In genomic region chr16:4743217-4743897, GRCh38 we compare ENCODE assay signal across 13 cellular contexts. TPM values are rescaled to one million over a fixed set of nuclear protein-coding genes. Genes with fewer than 3 reads are reported as not detected.
DNase-seq lines count a peak whose midpoint lies in the region; ATAC-seq and TF ChIP-seq lines count a peak whose summit lies in the region.
"Had no signal": no experiment of that assay in that cellular context is flagged by ENCODE, and none has a peak within 500 bp of the region (broad histone marks: within the 10 kb centered on the region; RNA-seq: fewer than 3 reads in every experiment).

No MANE protein-coding gene starts in this region.

- peaks cover 23% of the 10 kb centered on the region for H3K4me1 Mint-ChIP-seq in activated naive CD4-positive, alpha-beta T cell treated with anti-CD3 and anti-CD28 coated beads, Interleukin-2, amount 10 ng/mL, durations not matched to agents 7 days and 5 days
- H3K4me1 Mint-ChIP-seq in stimulated activated memory B cell treated with anti-CD40 and anti-IgM and Interleukin-4, amounts not matched to agents 10 μg/mL and 1 μg/mL and 100 μg/mL, for 72 hours, result peaks cover 25% of the 10 kb centered on the region

- DNase-seq in activated naive CD4-positive, alpha-beta T cell treated with anti-CD3 and anti-CD28 coated beads, Interleukin-2, amount 10 ng/mL, durations not matched to agents 7 days and 5 days, result no peak
- DNase-seq in activated naive CD4-positive, alpha-beta T cell treated with Interleukin-2 at 50 U/mL for 16 hours, result no peak
- DNase-seq in RWPE1 (ENCODE audit: low spot score) (no peak), foreskin keratinocyte (peak; percentile 18 to 43), MM.1S (no peak)
- DNase-seq: activated CD4-positive, alpha-beta T cell treated with anti-CD3 and anti-CD28 coated beads, Interleukin-2, amount 50 U/mL, for 1 hour; gastrocnemius medialis; mesendoderm; NCI-H2081 treated with DMSO at 0.1 percent for 48 hours; SIG-M5 had no signal

- no peaks in the 10 kb centered on the region for H3K9me2 ChIP-seq in MM.1S (replicated peaks; ENCODE audit: insufficient read depth, low read length)

- CTCF ChIA-PET in activated naive CD4-positive, alpha-beta T cell treated with anti-CD3 and anti-CD28 coated beads, Interleukin-2, amount 10 ng/mL, durations not matched to agents 7 days and 5 days (lab: Charles Lee), result no interaction called here
- CTCF ChIA-PET in RWPE1 (lab: Yijun Ruan, JAX), result no interaction called here

- no peaks in the 10 kb centered on the region for H3K79me2 ChIP-seq in MM.1S (ENCODE audit: low read length)

- no peak overlapping the region for H3K4me3 ChIP-seq in MM.1S (ENCODE audit: low read length)
- H3K4me3 ChIP-seq: gastrocnemius medialis had no signal

- no peak overlapping the region for H2AFZ ChIP-seq in MM.1S (ENCODE audit: low read length)

- ATAC-seq in foreskin keratinocyte (peak; percentile 64), HG03442 (IDR thresholded peaks at IDR 0.05; ENCODE audit: unreplicated experiment) (no peak), GM19397 (IDR thresholded peaks at IDR 0.05; ENCODE audit: unreplicated experiment) (no peak)
- ATAC-seq in stimulated activated memory B cell treated with anti-CD40 and anti-IgM and Interleukin-4, amounts not matched to agents 10 μg/mL and 1 μg/mL and 100 μg/mL, for 72 hours, result no peak
- ATAC-seq: gastrocnemius medialis had no signal

- no peak overlapping the region for H3K9ac ChIP-seq in MM.1S (ENCODE audit: low read length)

- peaks cover 9% of the 10 kb centered on the region; the same call in 1 of the 2 replicates for H3F3A ChIP-seq in MM.1S (ENCODE audit: insufficient read depth, low read length)

- no peaks in the 10 kb centered on the region for H3K36me3 ChIP-seq in MM.1S (replicated peaks; ENCODE audit: insufficient read depth, low read length)
- H3K36me3 ChIP-seq: gastrocnemius medialis had no signal

- peak overlapping the region; percentile 70 for H3K27ac Mint-ChIP-seq in activated naive CD4-positive, alpha-beta T cell treated with anti-CD3 and anti-CD28 coated beads, Interleukin-2, amount 10 ng/mL, durations not matched to agents 7 days and 5 days
- peak overlapping the region; percentile 53 for H3K27ac Mint-ChIP-seq in stimulated activated memory B cell treated with anti-CD40 and anti-IgM and Interleukin-4, amounts not matched to agents 10 μg/mL and 1 μg/mL and 100 μg/mL, for 72 hours

- H3K9me3 ChIP-seq in MM.1S (replicated peaks; ENCODE audit: insufficient read depth, low read length), result no peaks in the 10 kb centered on the region
- H3K9me3 ChIP-seq: gastrocnemius medialis had no signal

- TF ChIP-seq CTCF in RWPE1 (conservative IDR thresholded peaks at IDR 0.05; ENCODE audit: low read depth) (no peak), foreskin keratinocyte (conservative IDR thresholded peaks at IDR 0.05) (no peak), MM.1S (IDR thresholded peaks at IDR 0.05; ENCODE audit: low read length) (no peak)

- H3K4me3 Mint-ChIP-seq in activated naive CD4-positive, alpha-beta T cell treated with anti-CD3 and anti-CD28 coated beads, Interleukin-2, amount 10 ng/mL, durations not matched to agents 7 days and 5 days, result peak overlapping the region; percentile 40
- H3K4me3 Mint-ChIP-seq in stimulated activated memory B cell treated with anti-CD40 and anti-IgM and Interleukin-4, amounts not matched to agents 10 μg/mL and 1 μg/mL and 100 μg/mL, for 72 hours, result peak overlapping the region; percentile 58

- H3K27me3 ChIP-seq in foreskin keratinocyte (no peaks in the 10 kb centered on the region), MM.1S (replicated peaks; ENCODE audit: insufficient read depth, low read length) (no peaks in the 10 kb centered on the region)

- H4K20me1 ChIP-seq in MM.1S (ENCODE audit: insufficient read depth, low read length), result no peaks in the 10 kb centered on the region

- H3K4me1 ChIP-seq in foreskin keratinocyte (peaks cover 9% of the 10 kb centered on the region), MM.1S (ENCODE audit: low read length) (peaks cover 10% of the 10 kb centered on the region)

- H3K27me3 Mint-ChIP-seq in activated naive CD4-positive, alpha-beta T cell treated with anti-CD3 and anti-CD28 coated beads, Interleukin-2, amount 10 ng/mL, durations not matched to agents 7 days and 5 days, result peaks cover 19% of the 10 kb centered on the region
- peaks cover 10% of the 10 kb centered on the region for H3K27me3 Mint-ChIP-seq in stimulated activated memory B cell treated with anti-CD40 and anti-IgM and Interleukin-4, amounts not matched to agents 10 μg/mL and 1 μg/mL and 100 μg/mL, for 72 hours

- H3K36me3 Mint-ChIP-seq in activated naive CD4-positive, alpha-beta T cell treated with anti-CD3 and anti-CD28 coated beads, Interleukin-2, amount 10 ng/mL, durations not matched to agents 7 days and 5 days, result no peaks in the 10 kb centered on the region
- no peaks in the 10 kb centered on the region for H3K36me3 Mint-ChIP-seq in stimulated activated memory B cell treated with anti-CD40 and anti-IgM and Interleukin-4, amounts not matched to agents 10 μg/mL and 1 μg/mL and 100 μg/mL, for 72 hours

- H3K27ac ChIP-seq in RWPE1 (peak overlapping the region; percentile 55), foreskin keratinocyte (no peak overlapping the region), MM.1S (ENCODE audit: low read length) (no peak overlapping the region)
- H3K27ac ChIP-seq: gastrocnemius medialis had no signal

- POLR2A ChIA-PET in RWPE1 (lab: Yijun Ruan, JAX; ENCODE audit: low non-redundant PET), result no interaction called here

- no peaks in the 10 kb centered on the region for H3K9me3 Mint-ChIP-seq in activated naive CD4-positive, alpha-beta T cell treated with anti-CD3 and anti-CD28 coated beads, Interleukin-2, amount 10 ng/mL, durations not matched to agents 7 days and 5 days
- no peaks in the 10 kb centered on the region for H3K9me3 Mint-ChIP-seq in stimulated activated memory B cell treated with anti-CD40 and anti-IgM and Interleukin-4, amounts not matched to agents 10 μg/mL and 1 μg/mL and 100 μg/mL, for 72 hours

- H3K4me2 ChIP-seq in MM.1S (ENCODE audit: low read depth, low read length), result no peak overlapping the region

RNA-seq across cellular contexts. Expression of gene DNAAF8, which starts 9.0 kb away (rescaled TPM):
- total RNA-seq in foreskin keratinocyte, result 0.18 and 0.31 TPM in 2 replicates
- polyA plus RNA-seq in foreskin keratinocyte, result 0.29 and 0.30 TPM in 2 replicates

RNA-seq across cellular contexts. Expression of gene ANKS3, which starts 9.3 kb away (rescaled TPM):
- 9.2 and 10.9 TPM in 2 replicates for total RNA-seq in foreskin keratinocyte
- 7.4 and 8.6 TPM in 2 replicates for polyA plus RNA-seq in foreskin keratinocyte

RNA-seq across cellular contexts. Expression of gene ZNF500, which starts 23.6 kb away (rescaled TPM):
- total RNA-seq in foreskin keratinocyte, result 8.5 and 8.8 TPM in 2 replicates
- polyA plus RNA-seq in foreskin keratinocyte, result 4.2 and 5.5 TPM in 2 replicates

RNA-seq across cellular contexts. Expression of gene SEPTIN12, which starts 44.8 kb away (rescaled TPM):
- not detected in 2 replicates for total RNA-seq in foreskin keratinocyte
- polyA plus RNA-seq in foreskin keratinocyte, result not detected in 2 replicates
- total RNA-seq: gastrocnemius medialis had no signal

RNA-seq across cellular contexts. Expression of gene NUDT16L1, which starts 50.0 kb away (rescaled TPM):
- total RNA-seq in foreskin keratinocyte, result 24.7 and 25.1 TPM in 2 replicates
- 35.6 and 38.8 TPM in 2 replicates for polyA plus RNA-seq in foreskin keratinocyte

Comparison
In these comparisons a context has a peak if more than half of its experiments do, and no peak if none do; other contexts are left out.
1. DNase-seq: peak in foreskin keratinocyte (2 of 2); none in activated naive CD4-positive, alpha-beta T cell treated with anti-CD3 and anti-CD28 coated beads, Interleukin-2, amount 10 ng/mL, durations not matched to agents 7 days and 5 days (single experiment), activated naive CD4-positive, alpha-beta T cell treated with Interleukin-2 at 50 U/mL for 16 hours (single experiment), RWPE1 (single experiment) and MM.1S (single experiment).